In genomic region chr6:52881662-52881995, GRCh38 we compare ENCODE assay signal across 8 cellular contexts. TPM values are rescaled to one million over a fixed set of nuclear protein-coding genes. Genes with fewer than 3 reads are reported as not detected.
DNase-seq lines count a peak whose midpoint lies in the region; ATAC-seq and TF ChIP-seq lines count a peak whose summit lies in the region.

No MANE protein-coding gene starts in this region.

- POLR2A ChIA-PET in activated CD4-positive, alpha-beta memory T cell treated with anti-CD3 and anti-CD28 coated beads, Interleukin-2, amount 10 ng/mL, durations not matched to agents 7 days and 5 days (lab: Charles Lee): interaction anchor here (0.6 kb wide), 1 partner anchor 43 kb away, joined by 3 read pairs; no protein-coding TSS in a partner anchor
- POLR2A ChIA-PET in GM10248 (lab: Yijun Ruan, JAX): no interaction called here

- H3K4me3 ChIP-seq in iPS-15b (ENCODE audit: low read depth, low read length): peak overlapping the region; percentile 77
- H3K4me3 ChIP-seq in skeletal muscle satellite cell (ENCODE audit: low read length): peak overlapping the region; percentile 73

- H3K9me3 Mint-ChIP-seq in activated CD4-positive, alpha-beta memory T cell treated with anti-CD3 and anti-CD28 coated beads, Interleukin-2, amount 10 ng/mL, durations not matched to agents 7 days and 5 days: no peaks in the 10 kb centered on the region

- H3K9ac ChIP-seq in iPS-15b (ENCODE audit: low read depth, low read length): no peak overlapping the region
- no peak overlapping the region for H3K9ac ChIP-seq in skeletal muscle satellite cell (ENCODE audit: low read depth, low read length)

- H3K9me3 ChIP-seq in iPS-15b (ENCODE audit: control insufficient read depth, insufficient read depth, low read length): no peaks in the 10 kb centered on the region
- H3K9me3 ChIP-seq in skeletal muscle satellite cell (replicated peaks; ENCODE audit: low read length): no peaks in the 10 kb centered on the region

- ATAC-seq in HG03460 (IDR thresholded peaks at IDR 0.05; ENCODE audit: unreplicated experiment): peak; percentile 11
- no peak for ATAC-seq in HG02870 (IDR thresholded peaks at IDR 0.05; ENCODE audit: unreplicated experiment)
- ATAC-seq in HG03159 (IDR thresholded peaks at IDR 0.05; ENCODE audit: unreplicated experiment): no peak

- H3K4me3 Mint-ChIP-seq in activated CD4-positive, alpha-beta memory T cell treated with anti-CD3 and anti-CD28 coated beads, Interleukin-2, amount 10 ng/mL, durations not matched to agents 7 days and 5 days: peak overlapping the region; percentile 75

- H3K4me1 ChIP-seq in iPS-15b (ENCODE audit: control insufficient read depth, insufficient read depth, low read length) (no peaks in the 10 kb centered on the region), skeletal muscle satellite cell (ENCODE audit: control insufficient read depth, insufficient read depth, low read length) (peaks cover 17% of the 10 kb centered on the region)

- no peak for TF ChIP-seq CTCF in GM10248 (IDR thresholded peaks at IDR 0.05; ENCODE audit: control extremely low read depth, extremely low read depth, low read depth, missing control alignments)

- no peak for DNase-seq in activated CD4-positive, alpha-beta memory T cell treated with anti-CD3 and anti-CD28 coated beads, Interleukin-2, amount 10 ng/mL, durations not matched to agents 7 days and 5 days
- DNase-seq in SW 1271 (lab: John Stamatoyannopoulos, UW) (no peak), GM10248 (ENCODE audit: extremely low spot score) (no peak)

- CTCF ChIA-PET in activated CD4-positive, alpha-beta memory T cell treated with anti-CD3 and anti-CD28 coated beads, Interleukin-2, amount 10 ng/mL, durations not matched to agents 7 days and 5 days (lab: Charles Lee): interaction anchor here (0.6 kb wide), 2 partner anchors 462 to 685 kb away, joined by 3 to 7 read pairs; no protein-coding TSS in a partner anchor
- CTCF ChIA-PET in GM10248 (lab: Yijun Ruan, JAX): interaction anchor here (1.0 to 3.6 kb wide), 3 partner anchors 10 to 29 kb away, joined by 3 to 9 read pairs (median 3); no protein-coding TSS in a partner anchor

- no peaks in the 10 kb centered on the region for H3K36me3 Mint-ChIP-seq in activated CD4-positive, alpha-beta memory T cell treated with anti-CD3 and anti-CD28 coated beads, Interleukin-2, amount 10 ng/mL, durations not matched to agents 7 days and 5 days (ENCODE audit: low read depth)

- H3K4me1 Mint-ChIP-seq in activated CD4-positive, alpha-beta memory T cell treated with anti-CD3 and anti-CD28 coated beads, Interleukin-2, amount 10 ng/mL, durations not matched to agents 7 days and 5 days: peaks cover 20% of the 10 kb centered on the region

- H3K27me3 ChIP-seq in iPS-15b (ENCODE audit: control insufficient read depth, insufficient read depth, low read length): no peaks in the 10 kb centered on the region
- H3K27me3 ChIP-seq in skeletal muscle satellite cell (ENCODE audit: control insufficient read depth, insufficient read depth, low read length): no peaks in the 10 kb centered on the region

- H3K27me3 Mint-ChIP-seq in activated CD4-positive, alpha-beta memory T cell treated with anti-CD3 and anti-CD28 coated beads, Interleukin-2, amount 10 ng/mL, durations not matched to agents 7 days and 5 days: no peaks in the 10 kb centered on the region

- peak overlapping the region; percentile 87 for H3K4me2 ChIP-seq in skeletal muscle satellite cell (ENCODE audit: low read length)

- H3K36me3 ChIP-seq in iPS-15b (ENCODE audit: control insufficient read depth, insufficient read depth, low read length) (no peaks in the 10 kb centered on the region), skeletal muscle satellite cell (ENCODE audit: insufficient read depth, low read length) (no peaks in the 10 kb centered on the region)

- no peak overlapping the region for H3K27ac Mint-ChIP-seq in activated CD4-positive, alpha-beta memory T cell treated with anti-CD3 and anti-CD28 coated beads, Interleukin-2, amount 10 ng/mL, durations not matched to agents 7 days and 5 days

RNA-seq across cellular contexts. Expression of gene GSTA3, which starts 27.9 kb away (rescaled TPM):
- not detected for total RNA-seq in activated CD4-positive, alpha-beta memory T cell treated with anti-CD3 and anti-CD28 coated beads, Interleukin-2, amount 10 ng/mL, durations not matched to agents 7 days and 5 days
- not detected in 2 replicates for total RNA-seq in skeletal muscle satellite cell (2012; rRNA removed)

RNA-seq across cellular contexts. Expression of gene GSTA5, which starts 41.0 kb away (rescaled TPM):
- total RNA-seq in activated CD4-positive, alpha-beta memory T cell treated with anti-CD3 and anti-CD28 coated beads, Interleukin-2, amount 10 ng/mL, durations not matched to agents 7 days and 5 days: not detected
- not detected in 2 replicates for total RNA-seq in skeletal muscle satellite cell (2012; rRNA removed)
